ENCODE assay signal across 8 cellular contexts in the genomic region with DNA sequence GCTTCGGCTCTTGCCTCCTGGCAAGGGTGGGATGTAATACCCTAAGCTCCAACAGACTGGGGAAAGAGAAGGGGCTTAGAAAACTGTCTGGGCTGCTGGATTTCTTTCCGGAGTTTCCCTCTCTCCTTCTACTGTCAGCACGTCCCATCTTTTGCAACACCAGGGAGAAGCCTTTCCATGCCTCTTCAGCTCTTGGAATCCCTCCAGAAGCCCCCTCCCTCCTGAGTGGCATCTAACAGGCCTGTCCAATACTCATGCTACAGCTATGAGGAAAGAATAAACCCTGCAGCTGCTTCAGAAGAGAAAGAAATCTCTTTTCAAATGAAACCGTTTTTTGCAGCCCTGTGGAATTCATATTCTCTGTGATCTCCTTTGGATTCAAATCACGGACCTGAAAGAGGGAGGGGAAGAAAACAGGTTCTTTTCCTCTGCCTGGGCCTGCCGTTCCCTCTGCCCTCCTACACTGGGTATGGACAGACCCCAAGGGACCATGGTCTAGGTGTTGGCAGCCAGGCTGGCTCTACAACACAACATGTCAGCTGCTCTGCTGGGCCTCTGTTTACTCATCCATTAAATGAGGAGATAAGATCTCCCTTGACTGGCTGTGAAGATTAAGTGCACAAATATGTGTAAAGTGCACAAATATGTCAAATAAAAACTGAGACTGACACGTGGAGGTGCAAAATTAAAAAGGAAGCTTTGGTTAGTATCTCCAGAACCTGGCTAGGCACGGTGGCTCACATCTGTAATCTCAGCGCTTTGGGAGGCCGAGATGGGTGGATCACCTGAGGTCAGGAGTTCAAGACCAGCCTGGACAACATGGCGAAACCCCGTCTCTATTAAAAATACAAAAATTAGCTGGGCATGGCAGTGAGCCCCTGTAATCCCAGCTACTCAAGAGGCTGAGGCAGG. TPM values are rescaled to one million over a fixed set of nuclear protein-coding genes. Genes with fewer than 3 reads are reported as not detected.
DNase-seq lines count a peak whose midpoint lies in the region; ATAC-seq and TF ChIP-seq lines count a peak whose summit lies in the region.

No MANE protein-coding gene starts in this region.

- H3K23ac ChIP-seq in mesenchymal stem cell (ENCODE audit: low read length in 2 of 2): no peak overlapping the region

- H2BK5ac ChIP-seq in mesenchymal stem cell (ENCODE audit: low read depth, low read length, poor library complexity, severe bottlenecking): peak overlapping the region; percentile 94

- CTCF ChIA-PET in AG04450 (lab: Charles Lee): interaction anchor here (0.9 to 5.1 kb wide), 3 partner anchors 43 to 410 kb away, joined by 3 to 43 read pairs (median 6); no protein-coding TSS in a partner anchor
- CTCF ChIA-PET in T-cell (lab: Charles Lee): interaction anchor here in 1 of 2 donors (1.0 kb wide), 1 partner anchor 10 kb away, joined by 3 read pairs; no protein-coding TSS in a partner anchor

- H3K79me1 ChIP-seq in mesenchymal stem cell (replicated peaks; ENCODE audit: low read length, poor library complexity, severe bottlenecking): peaks cover 5% of the 10 kb centered on the region

- intact Hi-C loops in posterior cingulate gyrus (cut with DNase I): no loop called here

- POLR2A ChIA-PET in AG04450 (lab: Yijun Ruan, JAX) (interaction anchor here (0.5 to 1.0 kb wide), 5 partner anchors 15 to 118 kb away, joined by 3 to 4 read pairs (median 3); no protein-coding TSS in a partner anchor), T-cell (lab: Charles Lee) (no interaction called here)

- H2AFZ ChIP-seq in mesenchymal stem cell (ENCODE audit: low read depth, low read length): no peak overlapping the region

- no peak for TF ChIP-seq CTCF in AG04450 (IDR thresholded peaks at IDR 0.05; ENCODE audit: low read depth, low read length)
- TF ChIP-seq CTCF in astrocyte of the cerebellum (IDR thresholded peaks at IDR 0.05; ENCODE audit: low read depth, low read length, missing control alignments): no peak

- peak overlapping the region; percentile 38 for H3K4me2 ChIP-seq in mesenchymal stem cell (ENCODE audit: low read length, poor library complexity, severe bottlenecking)

- no peaks in the 10 kb centered on the region for H3K36me3 Mint-ChIP-seq in T-cell

- H3K4me1 Mint-ChIP-seq in T-cell: peaks cover 17 to 30% (median 22%) of the 10 kb centered on the region in 3 donors

- no peaks in the 10 kb centered on the region for H3K36me3 ChIP-seq in mesenchymal stem cell (ENCODE audit: control insufficient read depth in 1 of 2, insufficient read depth in 2 of 2, low read depth in 1 of 2, low read length in 2 of 2)

- peak; percentile 92 for DNase-seq in AG04450 (ENCODE audit: low read depth, low spot score)
- DNase-seq in NCI-H146 (lab: John Stamatoyannopoulos, UW): peak; percentile 70
- peak; percentile 61 for DNase-seq in astrocyte of the cerebellum (ENCODE audit: low read depth)
- DNase-seq in mesenchymal stem cell: peak; percentile 98
- no peak for DNase-seq in T-cell
- DNase-seq in cerebellum (ENCODE audit: low spot score): no peak
- no peak for DNase-seq in posterior cingulate gyrus

- no peak overlapping the region for H3K4me3 Mint-ChIP-seq in T-cell

- peak overlapping the region; percentile 90 for H2BK15ac ChIP-seq in mesenchymal stem cell (ENCODE audit: low read depth, poor library complexity, severe bottlenecking)

- peak overlapping the region; percentile 96 for H3K4ac ChIP-seq in mesenchymal stem cell (ENCODE audit: low read depth in 1 of 2, low read length in 2 of 2)

- H3K9ac ChIP-seq in mesenchymal stem cell (ENCODE audit: low read length): peak overlapping the region; percentile 83

- H3K27me3 ChIP-seq in AG04450 (ENCODE audit: control insufficient read depth, insufficient read depth, low read length) (no peaks in the 10 kb centered on the region), mesenchymal stem cell (ENCODE audit: control insufficient read depth in 1 of 2, insufficient read depth in 1 of 2, low read length in 2 of 2) (no peaks in the 10 kb centered on the region)

- H3K27ac Mint-ChIP-seq in T-cell: peak overlapping the region in 1 of 2 donors; percentile 34

- H2BK12ac ChIP-seq in mesenchymal stem cell (ENCODE audit: low read length in 2 of 2): peak overlapping the region in 1 of 2 experiments; percentile 88

- H3K27ac ChIP-seq in AG04450 (ENCODE audit: low read depth, low read length) (peak overlapping the region; percentile 99), mesenchymal stem cell (ENCODE audit: low read length, poor library complexity, severe bottlenecking) (peak overlapping the region; percentile 100)

- no peaks in the 10 kb centered on the region for H3K27me3 Mint-ChIP-seq in T-cell

- peak overlapping the region in 1 of 2 experiments; percentile 38 for H3K14ac ChIP-seq in mesenchymal stem cell (ENCODE audit: low read length in 2 of 2)

- peak overlapping the region; percentile 95 for H4K8ac ChIP-seq in mesenchymal stem cell (ENCODE audit: low read length)

- ATAC-seq in T-cell (replicated peaks in 1 of 4) (no peak), GM19455 (IDR thresholded peaks at IDR 0.05; ENCODE audit: unreplicated experiment) (no peak)

- peaks cover 34% of the 10 kb centered on the region for H3K4me1 ChIP-seq in mesenchymal stem cell (ENCODE audit: control insufficient read depth, insufficient read depth, low read depth, low read length)

- H3K18ac ChIP-seq in mesenchymal stem cell (ENCODE audit: low read depth in 1 of 2, low read length in 2 of 2): peak overlapping the region; percentile 75 to 90

- H3K9me3 ChIP-seq in AG04450 (ENCODE audit: control insufficient read depth, insufficient read depth, low read length): no peaks in the 10 kb centered on the region
- no peaks in the 10 kb centered on the region for H3K9me3 ChIP-seq in mesenchymal stem cell (ENCODE audit: control insufficient read depth, low read length)

- peak overlapping the region; percentile 41 for H3K4me3 ChIP-seq in AG04450 (ENCODE audit: low read depth, low read length)
- H3K4me3 ChIP-seq in astrocyte of the cerebellum (ENCODE audit: low read depth, low read length): no peak overlapping the region
- peak overlapping the region in 1 of 2 experiments; percentile 34 for H3K4me3 ChIP-seq in mesenchymal stem cell (ENCODE audit: insufficient read depth in 1 of 2, low read depth in 1 of 2, low read length in 2 of 2)

- peak overlapping the region; percentile 85 for H4K91ac ChIP-seq in mesenchymal stem cell (ENCODE audit: low read length)

- 21% methylated on average over 12 of the region's 12 CpGs for WGBS in mesenchymal stem cell

- peak overlapping the region; percentile 95 for H2AK5ac ChIP-seq in mesenchymal stem cell (ENCODE audit: low read length, severe bottlenecking)

- peak overlapping the region; percentile 90 for H2BK120ac ChIP-seq in mesenchymal stem cell (ENCODE audit: low read depth, low read length)

- no peaks in the 10 kb centered on the region for H3K9me3 Mint-ChIP-seq in T-cell

- in situ Hi-C loops in astrocyte of the cerebellum (cut with HindIII; ENCODE audit: low sequenced_read_pairs): no loop called here

RNA-seq across cellular contexts. Expression of a gene that starts 6.0 kb away (rescaled TPM):
- 417 and 433 TPM in 2 replicates for polyA plus RNA-seq in AG04450 (2011; rRNA removed)
- polyA minus RNA-seq in AG04450 (2011; rRNA and poly(A)+ RNA removed): 355 and 396 TPM in 2 replicates
- 247 TPM for polyA plus RNA-seq in mesenchymal stem cell (2013, experiment 1 of 2)
- 249 TPM for polyA plus RNA-seq in mesenchymal stem cell (2013, experiment 2 of 2)
- total RNA-seq in T-cell: 100 to 1,000 TPM; 146 to 206 (median 169) TPM
- 61.2 TPM for total RNA-seq in cerebellum

RNA-seq across cellular contexts. Expression of a gene that starts 40.8 kb away (rescaled TPM):
- polyA plus RNA-seq in AG04450 (2011; rRNA removed): not detected in 2 replicates
- not detected in 2 replicates for polyA minus RNA-seq in AG04450 (2011; rRNA and poly(A)+ RNA removed)
- polyA plus RNA-seq in mesenchymal stem cell (2013, experiment 1 of 2): not detected
- polyA plus RNA-seq in mesenchymal stem cell (2013, experiment 2 of 2): 0.08 TPM
- total RNA-seq in T-cell (under 1 TPM; 0.38 to 0.99 (median 0.56) TPM), cerebellum (not detected)

Comparison
In these comparisons a context has a peak if more than half of its experiments do, and no peak if none do; other contexts are left out.
1. DNase-seq: peak in AG04450 (single experiment), NCI-H146 (single experiment), astrocyte of the cerebellum (single experiment) and mesenchymal stem cell (single experiment); none in T-cell (0 of 34), cerebellum (single experiment) and posterior cingulate gyrus (0 of 10).